1 cellular context compared by ENCODE assay signal in the genomic region with DNA sequence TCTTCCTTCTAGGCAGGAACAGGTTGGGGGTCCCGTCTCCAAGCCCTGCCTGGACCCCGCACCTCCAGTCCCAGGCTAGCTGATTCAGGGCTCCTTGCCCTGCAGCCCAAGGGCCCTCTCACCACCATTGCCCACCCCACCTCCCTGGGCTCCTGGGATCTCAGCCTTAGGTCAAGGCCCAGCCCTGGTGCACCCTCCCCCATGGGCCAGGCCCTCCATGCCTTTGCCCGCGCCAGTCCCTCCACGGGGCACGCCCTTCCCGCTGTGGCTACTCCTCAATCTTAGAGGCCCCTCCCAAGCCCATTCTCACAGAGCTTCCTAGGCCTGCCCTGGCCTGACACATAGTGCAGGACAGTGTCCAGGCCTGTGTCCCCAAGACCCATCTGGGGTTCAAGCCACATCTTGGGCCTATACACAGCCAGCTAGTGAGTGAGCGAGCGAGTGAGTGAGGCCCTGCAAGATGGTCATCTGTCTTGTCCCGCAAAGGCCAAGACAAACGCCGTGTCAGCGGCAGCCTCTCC.
TF ChIP-seq lines count a peak whose summit lies in the region.

No MANE protein-coding gene starts in this region.

TF ChIP-seq in endothelial cell of umbilical vein, 7 proteins besides CTCF, POLR2A, EP300 and RAD21:
- TF ChIP-seq MYC (IDR thresholded peaks at IDR 0.05; ENCODE audit: low read depth, low read length) (no peak), POLR2AphosphoS5 (IDR thresholded peaks at IDR 0.05; ENCODE audit: insufficient read depth, low read depth, low read length) (no peak), EZH2 (IDR thresholded peaks at IDR 0.05; ENCODE audit: borderline replicate concordance, low read depth, low read length, severe bottlenecking) (no peak), FOS (IDR thresholded peaks at IDR 0.05; ENCODE audit: borderline replicate concordance, insufficient read depth, low read length) (no peak), JUN (IDR thresholded peaks at IDR 0.05; ENCODE audit: borderline replicate concordance, insufficient read depth, insufficient read length, low read depth) (no peak), GATA2 (IDR thresholded peaks at IDR 0.05; ENCODE audit: insufficient read depth, insufficient read length, low read depth, low read length) (no peak)
- TF ChIP-seq, protein P1, sequence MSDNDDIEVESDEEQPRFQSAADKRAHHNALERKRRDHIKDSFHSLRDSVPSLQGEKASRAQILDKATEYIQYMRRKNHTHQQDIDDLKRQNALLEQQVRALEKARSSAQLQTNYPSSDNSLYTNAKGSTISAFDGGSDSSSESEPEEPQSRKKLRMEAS (IDR thresholded peaks at IDR 0.05; ENCODE audit: insufficient read depth, insufficient read length): no peak
